Comparison of ENCODE assay signal across 20 cellular contexts in genomic region chr17:43745541-43745940, GRCh38. TPM values are rescaled to one million over a fixed set of nuclear protein-coding genes. Genes with fewer than 3 reads are reported as not detected.
A peak's percentile ranks its signal among the peaks of the same experiment; 100 is the strongest.
DNase-seq lines count a peak whose midpoint lies in the region; ATAC-seq, FAIRE-seq and TF ChIP-seq lines count a peak whose summit lies in the region.
"Had no signal": no experiment of that assay in that cellular context is flagged by ENCODE, and none has a peak within 500 bp of the region (broad histone marks: within the 10 kb centered on the region; RNA-seq: fewer than 3 reads in every experiment).

No MANE protein-coding gene starts in this region.

- H2BK5ac ChIP-seq in mesenchymal stem cell (ENCODE audit: low read depth, low read length, poor library complexity, severe bottlenecking), result no peak overlapping the region

- no peak overlapping the region for H4K8ac ChIP-seq in mesenchymal stem cell (ENCODE audit: low read length)

- H3K9ac ChIP-seq in kidney (ENCODE audit: low read length in 2 of 2), result no peak overlapping the region
- no peak overlapping the region for H3K9ac ChIP-seq in mesenchymal stem cell (ENCODE audit: low read length)

- no peak overlapping the region for H3K4me3 ChIP-seq in right cardiac atrium (ENCODE audit: low read length)
- H3K4me3 ChIP-seq in kidney (ENCODE audit: low read length in 2 of 2), result no peak overlapping the region
- no peak overlapping the region for H3K4me3 ChIP-seq in mesenchymal stem cell (ENCODE audit: insufficient read depth in 1 of 2, low read depth in 1 of 2, low read length in 2 of 2)
- H3K4me3 ChIP-seq in spleen, result no peak overlapping the region
- H3K4me3 ChIP-seq: GM12878, vagina had no signal

- H2AK5ac ChIP-seq in mesenchymal stem cell (ENCODE audit: low read length, severe bottlenecking), result no peak overlapping the region

- no peaks in the 10 kb centered on the region for H3K79me1 ChIP-seq in mesenchymal stem cell (replicated peaks; ENCODE audit: low read length, poor library complexity, severe bottlenecking)

- no peak overlapping the region for H2BK120ac ChIP-seq in mesenchymal stem cell (ENCODE audit: low read depth, low read length)

- TF ChIP-seq CTCF in kidney (IDR thresholded peaks at IDR 0.05; ENCODE audit: borderline replicate concordance, extremely low read depth, insufficient read depth) (no peak), spleen (IDR thresholded peaks at IDR 0.05 in 8 of 11, conservative IDR thresholded peaks at IDR 0.05 in 3 of 11) (no peak), GM20000 (IDR thresholded peaks at IDR 0.05; ENCODE audit: extremely low read depth, missing control alignments) (no peak)

- ATAC-seq in right cardiac atrium (peak; percentile 67 to 69), Right ventricle myocardium inferior (no peak)
- ATAC-seq: GM12878, natural killer cell had no signal

- H3K4me1 ChIP-seq in right cardiac atrium (ENCODE audit: control insufficient read depth, insufficient read depth, low read length) (peaks cover 3% of the 10 kb centered on the region), kidney (ENCODE audit: control insufficient read depth in 1 of 2, insufficient read depth in 1 of 2, low read depth in 1 of 2, low read length in 2 of 2) (peaks cover 0 to 2% of the 10 kb centered on the region in 2 donors), mesenchymal stem cell (ENCODE audit: control insufficient read depth, insufficient read depth, low read depth, low read length) (peaks cover 2% of the 10 kb centered on the region), spleen (peaks cover 2 to 32% (median 18%) of the 10 kb centered on the region in 6 donors)
- H3K4me1 ChIP-seq: vagina had no signal

- TF ChIP-seq POLR2A in spleen (IDR thresholded peaks at IDR 0.05), result no peak

- no peak overlapping the region for H3K27ac ChIP-seq in right cardiac atrium (ENCODE audit: low read length)
- no peak overlapping the region for H3K27ac ChIP-seq in kidney (ENCODE audit: low read depth in 2 of 2, low read length in 2 of 2)
- no peak overlapping the region for H3K27ac ChIP-seq in mesenchymal stem cell (ENCODE audit: low read length, poor library complexity, severe bottlenecking)
- H3K27ac ChIP-seq in spleen, result peak overlapping the region in 3 of 8 donors; percentile 22 to 48 (median 36)
- H3K27ac ChIP-seq: vagina had no signal

- no peak for DNase-seq in right cardiac atrium
- no peak for DNase-seq in Right ventricle myocardium inferior (ENCODE audit: missing footprints)
- DNase-seq in NCI-H82 (lab: John Stamatoyannopoulos, UW), result peak; percentile 90
- peak; percentile 54 for DNase-seq in kidney
- DNase-seq in NCI-H1930 (lab: John Stamatoyannopoulos, UW), result no peak
- DNase-seq in mesenchymal stem cell, result no peak
- DNase-seq in spleen, result no peak
- no peak for DNase-seq in GM20000 (ENCODE audit: low spot score)
- DNase-seq: activated B cell treated with CpG ODN at 0.5 μM for 24 hours; activated naive CD8-positive, alpha-beta T cell treated with anti-CD3 and anti-CD28 coated beads, Interleukin-2, amount 10 ng/mL, durations not matched to agents 7 days and 5 days; dermis blood vessel endothelial cell; natural killer cell; NCI-H1694 treated with DMSO at 0.1 percent for 48 hours; stimulated activated naive CD4-positive, alpha-beta T cell treated with Interleukin-2 at 50 U/mL for 16 hours had no signal

- H3K36me3 ChIP-seq in kidney (ENCODE audit: control insufficient read depth in 1 of 2, insufficient read depth in 2 of 2, low read length in 2 of 2) (no peaks in the 10 kb centered on the region), mesenchymal stem cell (ENCODE audit: control insufficient read depth in 1 of 2, insufficient read depth in 2 of 2, low read depth in 1 of 2, low read length in 2 of 2) (no peaks in the 10 kb centered on the region), spleen (no peaks in the 10 kb centered on the region)
- H3K36me3 ChIP-seq: vagina had no signal

- no peak overlapping the region for H3K14ac ChIP-seq in mesenchymal stem cell (ENCODE audit: low read length in 2 of 2)

- no peak overlapping the region for H3K4ac ChIP-seq in mesenchymal stem cell (ENCODE audit: low read depth in 1 of 2, low read length in 2 of 2)

- FAIRE-seq in kidney (lab: Jason Lieb, UNC), result no peak
- FAIRE-seq: GM12878 had no signal

- no peak overlapping the region for H2AFZ ChIP-seq in mesenchymal stem cell (ENCODE audit: low read depth, low read length)

- no peak overlapping the region for H3K18ac ChIP-seq in mesenchymal stem cell (ENCODE audit: low read depth in 1 of 2, low read length in 2 of 2)

- H3K4me2 ChIP-seq in mesenchymal stem cell (ENCODE audit: low read length, poor library complexity, severe bottlenecking), result no peak overlapping the region

- no peak overlapping the region for H4K91ac ChIP-seq in mesenchymal stem cell (ENCODE audit: low read length)

- 18% methylated on average over 6 of the region's 6 CpGs for WGBS in right cardiac atrium
- 7% methylated on average over 6 of the region's 6 CpGs for WGBS in mesenchymal stem cell
- 1 to 8% (median 3%) methylated on average over 6 of the region's 6 CpGs for WGBS in spleen, 5 donors

- intact Hi-C loops in right cardiac atrium (cut with DNase I) (no loop called here), Right ventricle myocardium inferior (cut with DNase I) (no loop called here), kidney (cut with DNase I) (no loop called here), spleen (cut with DNase I; ENCODE audit: low total_unique reads) (no loop called here)

- H2BK15ac ChIP-seq in mesenchymal stem cell (ENCODE audit: low read depth, poor library complexity, severe bottlenecking), result no peak overlapping the region

- H3K27me3 ChIP-seq in right cardiac atrium (ENCODE audit: control insufficient read depth, insufficient read depth) (no peaks in the 10 kb centered on the region), mesenchymal stem cell (ENCODE audit: control insufficient read depth in 1 of 2, insufficient read depth in 1 of 2, low read length in 2 of 2) (peaks cover 38 to 57% of the 10 kb centered on the region in 2 experiments), spleen (replicated peaks in 1 of 7) (peaks cover 0 to 58% (median 0%) of the 10 kb centered on the region in 7 donors)
- H3K27me3 ChIP-seq: vagina had no signal

- H3K9me3 ChIP-seq in right cardiac atrium (ENCODE audit: control insufficient read depth, low read length), result no peaks in the 10 kb centered on the region
- H3K9me3 ChIP-seq in kidney (ENCODE audit: control insufficient read depth in 1 of 2, low read length in 2 of 2), result no peaks in the 10 kb centered on the region
- H3K9me3 ChIP-seq in mesenchymal stem cell (ENCODE audit: control insufficient read depth, low read length), result no peaks in the 10 kb centered on the region
- H3K9me3 ChIP-seq in spleen, result peaks cover 0 to 4% (median 0%) of the 10 kb centered on the region in 8 donors
- H3K9me3 ChIP-seq: vagina had no signal

- no peak overlapping the region for H3K23ac ChIP-seq in mesenchymal stem cell (ENCODE audit: low read length in 2 of 2)

- H2BK12ac ChIP-seq in mesenchymal stem cell (ENCODE audit: low read length in 2 of 2), result no peak overlapping the region

RNA-seq across cellular contexts. Expression of gene SOST, which starts 13.1 kb away (rescaled TPM):
- total RNA-seq in right cardiac atrium (1 to 10 TPM in 1 of 4 donors, under 1 TPM in 2, not detected in 1; 0.29 to 2.0 (median 0.34) TPM), Right ventricle myocardium inferior (not detected), kidney (0.09 TPM), spleen (not detected)
- polyA plus RNA-seq in right cardiac atrium (1.6 TPM), kidney (ENCODE audit: insufficient read depth, low read depth, low replicate concordance) (15.1 TPM), spleen (under 1 TPM in 1 of 3 donors, not detected in 2; 0.04 TPM)
- 0.01 TPM for polyA plus RNA-seq in mesenchymal stem cell (2013, experiment 1 of 2)
- polyA plus RNA-seq in mesenchymal stem cell (2013, experiment 2 of 2), result not detected
- total RNA-seq: activated B cell treated with CpG ODN at 0.5 μM for 24 hours; activated naive CD8-positive, alpha-beta T cell treated with anti-CD3 and anti-CD28 coated beads, Interleukin-2, amount 10 ng/mL, durations not matched to agents 7 days and 5 days; dermis blood vessel endothelial cell; GM12878; natural killer cell; pulmonary artery endothelial cell; vagina had no signal
- polyA plus RNA-seq: esophagus, GM12878, IgD-negative memory B cell had no signal

RNA-seq across cellular contexts. Expression of gene DUSP3, which starts 33.2 kb away (rescaled TPM):
- total RNA-seq in right cardiac atrium, result 100 to 1,000 TPM; 144 to 180 (median 154) TPM
- polyA plus RNA-seq in right cardiac atrium, result 137 TPM
- 260 TPM for total RNA-seq in Right ventricle myocardium inferior
- 102 TPM for total RNA-seq in kidney
- 126 TPM for polyA plus RNA-seq in kidney (ENCODE audit: insufficient read depth, low read depth, low replicate concordance)
- 118 TPM for polyA plus RNA-seq in mesenchymal stem cell (2013, experiment 1 of 2)
- polyA plus RNA-seq in mesenchymal stem cell (2013, experiment 2 of 2), result 120 TPM
- 10 to 100 TPM; 55.0 to 96.2 (median 87.5) TPM for total RNA-seq in spleen
- polyA plus RNA-seq in spleen, result 10 to 100 TPM; 25.7 to 45.7 (median 32.1) TPM

RNA-seq across cellular contexts. Expression of gene CFAP97D1, which starts 34.7 kb away (rescaled TPM):
- total RNA-seq in right cardiac atrium (under 1 TPM in 1 of 4 donors, not detected in 3; 0.28 TPM), Right ventricle myocardium inferior (not detected), kidney (not detected), spleen (under 1 TPM in 4 of 7 donors, not detected in 3; 0.17 to 0.32 (median 0.20) TPM)
- polyA plus RNA-seq in right cardiac atrium (0.02 TPM), kidney (ENCODE audit: insufficient read depth, low read depth, low replicate concordance) (not detected), spleen (under 1 TPM in 1 of 3 donors, not detected in 2; 0.06 TPM)
- polyA plus RNA-seq in mesenchymal stem cell (2013, experiment 1 of 2), result 0.01 TPM
- polyA plus RNA-seq in mesenchymal stem cell (2013, experiment 2 of 2), result 0.03 TPM
- total RNA-seq: activated B cell treated with CpG ODN at 0.5 μM for 24 hours; activated naive CD8-positive, alpha-beta T cell treated with anti-CD3 and anti-CD28 coated beads, Interleukin-2, amount 10 ng/mL, durations not matched to agents 7 days and 5 days; dermis blood vessel endothelial cell; G401; GM12878; natural killer cell; vagina had no signal
- polyA plus RNA-seq: IgD-negative memory B cell had no signal

Comparison
In these comparisons a context has a peak if more than half of its experiments do, and no peak if none do; other contexts are left out.
1. DNase-seq: peak in NCI-H82 (single experiment) and kidney (single experiment); none in right cardiac atrium (0 of 3), Right ventricle myocardium inferior (single experiment), NCI-H1930 (0 of 2), mesenchymal stem cell (single experiment), spleen (single experiment) and GM20000 (single experiment).